17 cellular contexts compared by ENCODE assay signal in the genomic region with DNA sequence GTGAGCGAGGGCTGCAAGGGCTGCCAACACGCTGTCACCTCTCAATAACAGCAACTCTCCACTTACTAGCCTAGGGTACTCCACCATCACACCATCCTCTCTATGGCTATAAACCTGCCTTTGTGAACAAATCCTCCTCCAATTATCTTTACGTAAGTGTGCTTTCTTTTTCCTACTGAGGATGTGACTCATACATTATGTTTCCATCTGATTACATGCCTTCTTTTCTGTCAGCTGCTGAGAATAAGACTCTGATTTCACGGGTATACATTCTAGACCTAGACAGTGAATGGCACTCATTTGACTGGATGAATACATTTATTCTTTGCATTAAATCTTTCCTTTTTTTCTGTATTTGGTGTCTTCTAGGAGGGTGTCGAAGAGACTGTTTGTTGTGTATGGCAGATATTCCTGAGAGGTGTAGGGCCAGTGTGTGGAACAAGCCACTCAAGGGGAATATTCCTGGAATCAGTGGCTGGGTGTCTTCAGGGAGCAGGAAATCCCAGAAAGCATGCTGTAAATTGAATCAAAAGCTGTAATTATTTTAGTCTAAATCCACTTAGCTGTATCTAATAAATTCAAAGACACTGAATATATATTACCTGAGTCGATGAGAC.
A peak's percentile ranks its signal among the peaks of the same experiment; 100 is the strongest.
DNase-seq lines count a peak whose midpoint lies in the region; ATAC-seq and TF ChIP-seq lines count a peak whose summit lies in the region.
"Had no signal": no experiment of that assay in that cellular context is flagged by ENCODE, and none has a peak within 500 bp of the region (broad histone marks: within the 10 kb centered on the region; RNA-seq: fewer than 3 reads in every experiment).

No MANE protein-coding gene starts in this region.

- no peak overlapping the region for H3K4me3 Mint-ChIP-seq in activated T-helper 2 cell treated with anti-CD3 and anti-CD28 coated beads, Interferon-gamma antibody, Interleukin-2, Interleukin-4, amounts not matched to agents 10 μg/mL and 5 μg/mL and 100 μg/mL, durations not matched to agents 14 hours and 24 hours and 36 hours (ENCODE audit: low read depth)
- no peak overlapping the region for H3K4me3 Mint-ChIP-seq in endothelial cell (ENCODE audit: unreplicated experiment)
- H3K4me3 Mint-ChIP-seq: activated naive CD8-positive, alpha-beta T cell treated with anti-CD3 and anti-CD28 coated beads for 36 hours; immature natural killer cell; T-cell; type B pancreatic cell had no signal

- no peaks in the 10 kb centered on the region for H3K36me3 Mint-ChIP-seq in activated T-helper 2 cell treated with anti-CD3 and anti-CD28 coated beads, Interferon-gamma antibody, Interleukin-2, Interleukin-4, amounts not matched to agents 10 μg/mL and 5 μg/mL and 100 μg/mL, durations not matched to agents 14 hours and 24 hours and 36 hours (ENCODE audit: low read depth)
- peaks cover 5% of the 10 kb centered on the region for H3K36me3 Mint-ChIP-seq in endothelial cell (ENCODE audit: low read depth, unreplicated experiment)
- H3K36me3 Mint-ChIP-seq: activated naive CD8-positive, alpha-beta T cell treated with anti-CD3 and anti-CD28 coated beads for 36 hours; immature natural killer cell; T-cell; type B pancreatic cell had no signal

- no peak overlapping the region for H3K27ac Mint-ChIP-seq in activated T-helper 2 cell treated with anti-CD3 and anti-CD28 coated beads, Interferon-gamma antibody, Interleukin-2, Interleukin-4, amounts not matched to agents 10 μg/mL and 5 μg/mL and 100 μg/mL, durations not matched to agents 14 hours and 24 hours and 36 hours
- H3K27ac Mint-ChIP-seq in endothelial cell (ENCODE audit: unreplicated experiment) = no peak overlapping the region
- H3K27ac Mint-ChIP-seq: activated naive CD8-positive, alpha-beta T cell treated with anti-CD3 and anti-CD28 coated beads for 36 hours; immature natural killer cell; T-cell; type B pancreatic cell had no signal

- WGBS in GM23248 (ENCODE audit: low coverage in 1 of 2, low lambda C conversion rate in 2 of 2, missing lambda C conversion rate in 2 of 2), 2 experiments = 57 to 58% methylated on average over 6 of the region's 6 CpGs
- 87 to 91% methylated on average over 6 of the region's 6 CpGs for WGBS in aorta, 2 donors

- in situ Hi-C loops in GM23248 (cut with MboI) (no loop called here), SK-MEL-5 (cut with HindIII; ENCODE audit: low pct_unique_long_range_greater_than_20kb, low sequenced_read_pairs) (no loop called here)

- no peak overlapping the region for H3K9ac ChIP-seq in GM23248

- TF ChIP-seq CTCF in epithelial cell of esophagus (IDR thresholded peaks at IDR 0.05; ENCODE audit: insufficient read depth, low read depth, low read length, missing control alignments) (no peak), endothelial cell (IDR thresholded peaks at IDR 0.05; ENCODE audit: unreplicated experiment) (no peak)

- H2AFZ ChIP-seq in GM23248 = no peak overlapping the region

- H3K36me3 ChIP-seq in GM23248 (ENCODE audit: low read depth) = no peaks in the 10 kb centered on the region
- H3K36me3 ChIP-seq in aorta (ENCODE audit: control insufficient read depth in 1 of 2, insufficient read depth in 2 of 2, low read length in 1 of 2) = no peaks in the 10 kb centered on the region
- H3K36me3 ChIP-seq: pancreas had no signal

- peaks cover 8% of the 10 kb centered on the region for H3K9me3 Mint-ChIP-seq in activated T-helper 2 cell treated with anti-CD3 and anti-CD28 coated beads, Interferon-gamma antibody, Interleukin-2, Interleukin-4, amounts not matched to agents 10 μg/mL and 5 μg/mL and 100 μg/mL, durations not matched to agents 14 hours and 24 hours and 36 hours
- no peaks in the 10 kb centered on the region for H3K9me3 Mint-ChIP-seq in endothelial cell (ENCODE audit: unreplicated experiment)

- intact Hi-C loops in activated T-helper 2 cell treated with anti-CD3 and anti-CD28 coated beads, Interferon-gamma antibody, Interleukin-2, Interleukin-4, amounts not matched to agents 10 μg/mL and 5 μg/mL and 100 μg/mL, durations not matched to agents 14 hours and 24 hours and 36 hours (cut with micrococcal nuclease) = no loop called here
- intact Hi-C loops in aorta (cut with DNase I) = no loop called here

- no peaks in the 10 kb centered on the region for H3K9me2 ChIP-seq in GM23248 (ENCODE audit: insufficient read depth)

- no peaks in the 10 kb centered on the region for H3K27me3 Mint-ChIP-seq in activated T-helper 2 cell treated with anti-CD3 and anti-CD28 coated beads, Interferon-gamma antibody, Interleukin-2, Interleukin-4, amounts not matched to agents 10 μg/mL and 5 μg/mL and 100 μg/mL, durations not matched to agents 14 hours and 24 hours and 36 hours (ENCODE audit: low read depth)
- no peaks in the 10 kb centered on the region for H3K27me3 Mint-ChIP-seq in endothelial cell (ENCODE audit: unreplicated experiment)
- H3K27me3 Mint-ChIP-seq: activated naive CD8-positive, alpha-beta T cell treated with anti-CD3 and anti-CD28 coated beads for 36 hours; T-cell; type B pancreatic cell had no signal

- H3K9me3 ChIP-seq in GM23248 (ENCODE audit: low read depth) (no peaks in the 10 kb centered on the region), aorta (ENCODE audit: control insufficient read depth, low read length) (peaks cover 2% of the 10 kb centered on the region)
- H3K9me3 ChIP-seq: pancreas had no signal

- no peak overlapping the region for H3K4me2 ChIP-seq in GM23248 (ENCODE audit: unreplicated experiment)

- no peaks in the 10 kb centered on the region for H4K20me1 ChIP-seq in GM23248 (ENCODE audit: insufficient read depth)

- H3K4me3 ChIP-seq in GM23248 (no peak overlapping the region), epithelial cell of esophagus (ENCODE audit: low read length) (no peak overlapping the region), aorta (ENCODE audit: low read length in 2 of 2) (no peak overlapping the region)
- H3K4me3 ChIP-seq: pancreas had no signal

- H3K27ac ChIP-seq in GM23248 (no peak overlapping the region), aorta (ENCODE audit: low read depth in 1 of 2, low read length in 2 of 2) (no peak overlapping the region)
- H3K27ac ChIP-seq: pancreas had no signal

- H3F3A ChIP-seq in GM23248 (ENCODE audit: insufficient read depth) = no peaks in the 10 kb centered on the region

- no peaks in the 10 kb centered on the region for H3K4me1 Mint-ChIP-seq in activated T-helper 2 cell treated with anti-CD3 and anti-CD28 coated beads, Interferon-gamma antibody, Interleukin-2, Interleukin-4, amounts not matched to agents 10 μg/mL and 5 μg/mL and 100 μg/mL, durations not matched to agents 14 hours and 24 hours and 36 hours (ENCODE audit: low read depth)
- H3K4me1 Mint-ChIP-seq in endothelial cell (ENCODE audit: unreplicated experiment) = peaks cover 7% of the 10 kb centered on the region
- H3K4me1 Mint-ChIP-seq: activated naive CD8-positive, alpha-beta T cell treated with anti-CD3 and anti-CD28 coated beads for 36 hours; immature natural killer cell; T-cell had no signal

- ATAC-seq in aorta (ENCODE audit: low FRiP score) = no peak
- ATAC-seq: pancreas had no signal

- DNase-seq in GM23248 (peak; percentile 15), SK-MEL-5 (ENCODE audit: low read depth, low spot score) (peak; percentile 51), epithelial cell of esophagus (ENCODE audit: low read depth) (peak; percentile 15), non-pigmented ciliary epithelial cell (ENCODE audit: low read depth) (peak; percentile 51), NCI-H1105 (lab: John Stamatoyannopoulos, UW) (no peak), endothelial cell (ENCODE audit: low spot score) (no peak), aorta (no peak)
- no peak for DNase-seq in activated T-helper 2 cell treated with anti-CD3 and anti-CD28 coated beads, Interferon-gamma antibody, Interleukin-2, Interleukin-4, amounts not matched to agents 10 μg/mL and 5 μg/mL and 100 μg/mL, durations not matched to agents 14 hours and 24 hours and 36 hours (ENCODE audit: low spot score)
- DNase-seq: activated CD4-positive, CD25-positive, alpha-beta regulatory T cell treated with anti-CD3 and anti-CD28 coated beads, Interleukin-2, amount 50 U/mL, for 72 hours; activated CD8-positive, alpha-beta memory T cell treated with anti-CD3 and anti-CD28 coated beads, Interleukin-2, amount 50 U/mL, for 48 hours; activated naive CD8-positive, alpha-beta T cell treated with anti-CD3 and anti-CD28 coated beads for 36 hours; DMS 273 treated with DMSO at 0.1 percent for 48 hours; immature natural killer cell; NCI-H2227 treated with DMSO at 0.1 percent for 48 hours; T-cell had no signal

- no peaks in the 10 kb centered on the region for H3K79me2 ChIP-seq in GM23248 (ENCODE audit: insufficient read depth)

- no peaks in the 10 kb centered on the region for H3K27me3 ChIP-seq in GM23248 (replicated peaks; ENCODE audit: insufficient read depth)
- peaks cover 0 to 2% of the 10 kb centered on the region in 2 donors for H3K27me3 ChIP-seq in aorta (ENCODE audit: control insufficient read depth in 1 of 2, insufficient read depth in 2 of 2, low read length in 1 of 2)
- H3K27me3 ChIP-seq: pancreas had no signal

- H3K4me1 ChIP-seq in GM23248 (ENCODE audit: insufficient read depth) = no peaks in the 10 kb centered on the region
- H3K4me1 ChIP-seq in aorta (ENCODE audit: control insufficient read depth in 1 of 2, insufficient read depth in 2 of 2, low read length in 2 of 2) = no peaks in the 10 kb centered on the region
- H3K4me1 ChIP-seq: pancreas had no signal

Comparison
In these comparisons a context has a peak if more than half of its experiments do, and no peak if none do; other contexts are left out.
1. DNase-seq: peak in GM23248 (single experiment), SK-MEL-5 (single experiment), epithelial cell of esophagus (single experiment) and non-pigmented ciliary epithelial cell (single experiment); none in activated T-helper 2 cell treated with anti-CD3 and anti-CD28 coated beads, Interferon-gamma antibody, Interleukin-2, Interleukin-4, amounts not matched to agents 10 μg/mL and 5 μg/mL and 100 μg/mL, durations not matched to agents 14 hours and 24 hours and 36 hours (single experiment), NCI-H1105 (single experiment), endothelial cell (single experiment) and aorta (0 of 2).